In the genomic region with DNA sequence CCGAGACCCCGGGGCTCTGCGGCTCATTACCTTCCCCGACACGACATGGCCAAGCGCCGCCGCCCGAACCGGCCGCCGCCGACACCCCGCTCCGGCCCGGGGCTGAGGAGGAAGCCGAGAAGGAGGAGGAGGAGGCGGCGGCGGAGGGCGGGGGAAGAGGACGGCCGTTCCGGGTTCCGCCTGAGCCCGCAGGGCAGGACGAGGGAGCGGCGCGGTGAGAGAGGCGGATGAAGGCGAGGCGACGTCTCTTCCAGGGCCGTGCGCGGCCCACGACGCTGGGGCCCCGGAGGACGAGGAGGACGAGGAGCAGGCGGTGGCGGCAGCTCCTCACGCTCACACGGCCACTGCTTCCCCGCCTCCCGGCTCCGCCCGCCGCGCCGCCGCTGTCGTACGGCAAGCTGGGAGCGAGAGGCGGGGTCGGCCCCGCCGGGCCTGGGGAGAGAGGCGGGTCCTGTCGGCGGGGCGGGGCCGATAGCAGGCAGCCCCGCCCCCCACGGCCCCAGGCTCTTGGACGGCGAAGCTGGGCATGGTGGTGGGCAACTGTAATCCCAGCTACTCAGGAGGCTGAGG, we compare ENCODE assay signal across 8 cellular contexts. TPM values are rescaled to one million over a fixed set of nuclear protein-coding genes. Genes with fewer than 3 reads are reported as not detected.
DNase-seq lines count a peak whose midpoint lies in the region; ATAC-seq, FAIRE-seq and TF ChIP-seq lines count a peak whose summit lies in the region.
"Not testable (repeated sequence)": the region's sequence is repeated elsewhere in the genome, so short reads cannot be mapped to it uniquely, and the experiment has no call there.

No MANE protein-coding gene starts in this region.

- peak in 2 of 3 donors; percentile 36 to 76 for TF ChIP-seq POLR2A in spleen (IDR thresholded peaks at IDR 0.05)

- not testable (repeated sequence) for TF ChIP-seq CTCF in AG04449 (IDR thresholded peaks at IDR 0.05; ENCODE audit: insufficient read depth, low read length, missing control alignments); bronchial epithelial cell (IDR thresholded peaks at IDR 0.05; ENCODE audit: insufficient read depth, low read length, severe bottlenecking); spleen (IDR thresholded peaks at IDR 0.05 in 8 of 11, conservative IDR thresholded peaks at IDR 0.05 in 3 of 11)

- not testable (repeated sequence) for DNase-seq in AG04449 (ENCODE audit: low read depth, low spot score)
- peak; percentile 91 for DNase-seq in NCI-H345 (lab: John Stamatoyannopoulos, UW)
- peak; percentile 68 for DNase-seq in activated CD4-positive, CD25-positive, alpha-beta regulatory T cell treated with anti-CD3 and anti-CD28 coated beads, Interleukin-2, amount 50 U/mL, for 16 hours (ENCODE audit: low read depth, low spot score)
- peak; percentile 57 for DNase-seq in bronchial epithelial cell (ENCODE audit: low read depth)
- peak; percentile 60 for DNase-seq in inferior parietal cortex (ENCODE audit: extremely low spot score)
- DNase-seq in spleen, result peak; percentile 97

- H3K27me3 ChIP-seq in bronchial epithelial cell (ENCODE audit: control insufficient read depth, insufficient read depth, low read length); spleen (replicated peaks in 1 of 7): not testable (repeated sequence)

- CTCF ChIA-PET in AG04449 (lab: Yijun Ruan, JAX), result not testable (repeated sequence)

- intact Hi-C loops in spleen (cut with DNase I; ENCODE audit: low total_unique reads), result not testable (repeated sequence)

- not testable (repeated sequence) for FAIRE-seq in bronchial epithelial cell (lab: Jason Lieb, UNC)

- H3K4me3 ChIP-seq in AG04449 (ENCODE audit: low read depth, low read length) (peak overlapping the region; percentile 72), bronchial epithelial cell (ENCODE audit: low read depth, low read length) (peak overlapping the region; percentile 62), spleen (peak overlapping the region; percentile 52 to 74 (median 64))

- H3K4me1 ChIP-seq in spleen, result peaks cover 0 to 57% (median 24%) of the 10 kb centered on the region in 6 donors

- not testable (repeated sequence) for H3K36me3 ChIP-seq in bronchial epithelial cell (ENCODE audit: control insufficient read depth, insufficient read depth, low read length); spleen

- WGBS in spleen, 5 donors, result 0 to 1% (median 1%) methylated on average over 50 to 70 of the region's 70 CpGs

- peak; percentile 79 for ATAC-seq in GM18909 (IDR thresholded peaks at IDR 0.05; ENCODE audit: poor library complexity, unreplicated experiment)
- ATAC-seq in HG03159 (IDR thresholded peaks at IDR 0.05; ENCODE audit: unreplicated experiment), result peak; percentile 62

- H3K27ac ChIP-seq in spleen, result peak overlapping the region; percentile 93 to 97 (median 95)

- H3K9me3 ChIP-seq in spleen, result not testable (repeated sequence)

- POLR2A ChIA-PET in AG04449 (lab: Yijun Ruan, JAX), result interaction anchor here (0.7 to 1.3 kb wide), 3 partner anchors 19 to 325 kb away, joined by 3 to 4 read pairs (median 3); partner anchors contain the start of gene TBC1D10B

RNA-seq across cellular contexts. Expression of gene CD2BP2, which starts 20.0 kb away (rescaled TPM):
- 37.6 and 39.8 TPM in 2 replicates for total RNA-seq in bronchial epithelial cell
- 10 to 100 TPM; 33.9 to 60.0 (median 55.8) TPM for total RNA-seq in spleen
- 10 to 100 TPM; 27.8 to 42.9 (median 42.9) TPM for polyA plus RNA-seq in spleen

RNA-seq across cellular contexts. Expression of gene TBC1D10B, which starts 35.2 kb away (rescaled TPM):
- total RNA-seq in bronchial epithelial cell, result 13.7 and 15.6 TPM in 2 replicates
- 10 to 100 TPM; 32.5 to 50.4 (median 45.8) TPM for total RNA-seq in spleen
- polyA plus RNA-seq in spleen, result 10 to 100 TPM; 17.3 to 33.3 (median 22.5) TPM

RNA-seq across cellular contexts. Expression of gene MYL11, which starts 39.5 kb away (rescaled TPM):
- not detected in 2 replicates for total RNA-seq in bronchial epithelial cell
- total RNA-seq in spleen, result 1 to 10 TPM in 1 of 7 donors, not detected in 6; 1.4 TPM
- 1 to 10 TPM; 2.7 to 4.3 (median 2.8) TPM for polyA plus RNA-seq in spleen

RNA-seq across cellular contexts. Expression of gene SEPTIN1, which starts 47.2 kb away (rescaled TPM):
- under 0.01 TPM in 1 of 2 replicates, not detected in the other for total RNA-seq in bronchial epithelial cell
- total RNA-seq in spleen, result 100 to 1,000 TPM in 1 of 7 donors, 10 to 100 TPM in 6; 38.5 to 105 (median 72.4) TPM
- 100 to 1,000 TPM; 154 to 199 (median 179) TPM for polyA plus RNA-seq in spleen
